ENCODE assay signal across 29 cellular contexts in the genomic region with DNA sequence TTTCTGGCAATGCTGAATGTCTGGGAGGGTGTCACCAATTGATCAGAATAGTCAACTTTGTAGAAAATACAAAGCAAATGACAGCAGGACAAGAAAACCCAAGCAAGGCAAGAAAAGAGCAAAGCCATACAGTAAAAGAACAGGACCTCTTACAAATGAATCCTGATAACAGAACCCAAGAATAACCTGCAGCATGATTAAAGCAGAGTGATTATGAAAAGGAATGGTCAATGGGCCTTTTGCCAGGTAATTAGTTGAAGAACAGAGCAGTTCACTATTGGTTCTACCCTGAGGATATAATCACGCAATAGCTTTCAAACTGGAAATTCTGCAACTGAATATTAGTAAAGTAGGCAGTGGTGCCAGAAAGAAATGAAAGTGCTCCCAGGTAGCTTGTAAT.
"Had no signal": no experiment of that assay in that cellular context is flagged by ENCODE, and none has a peak within 500 bp of the region (broad histone marks: within the 10 kb centered on the region; RNA-seq: fewer than 3 reads in every experiment).

No MANE protein-coding gene starts in this region.

- H3K4me3 Mint-ChIP-seq: activated B cell treated with CpG ODN at 0.5 μM for 24 hours; activated CD4-positive, alpha-beta T cell treated with anti-CD3 and anti-CD28 coated beads, Interleukin-2, amount 10 ng/mL, durations not matched to agents 24 days and 14 days; activated CD8-positive, alpha-beta memory T cell treated with anti-CD3 and anti-CD28 coated beads, Interleukin-2, amount 10 ng/mL, durations not matched to agents 7 days and 5 days; activated naive CD4-positive, alpha-beta T cell treated with anti-CD3 and anti-CD28 coated beads, Interleukin-2, amount 50 U/mL, for 24 hours; activated T-cell treated with anti-CD3 and anti-CD28 coated beads, Interleukin-2, amount 50 U/mL, for 24 hours; activated T-helper 1 cell treated with anti-CD3 and anti-CD28 coated beads, Interleukin-12 subunit alpha, Interleukin-12 subunit beta, Interleukin-2, Interleukin-4 antibody, amounts not matched to agents 30 ng/mL and 10 ng/mL and 1 ng/mL, durations not matched to agents 14 hours and 24 hours and 36 hours; T-cell had no signal

- H3K4me3 ChIP-seq: ascending aorta, body of pancreas, cardiac muscle cell, K562, Peyer's patch had no signal

- H3K4me1 Mint-ChIP-seq: activated B cell treated with CpG ODN at 0.5 μM for 24 hours; activated CD4-positive, alpha-beta T cell treated with anti-CD3 and anti-CD28 coated beads, Interleukin-2, amount 10 ng/mL, durations not matched to agents 24 days and 14 days; activated CD8-positive, alpha-beta memory T cell treated with anti-CD3 and anti-CD28 coated beads, Interleukin-2, amount 10 ng/mL, durations not matched to agents 7 days and 5 days; activated naive CD4-positive, alpha-beta T cell treated with anti-CD3 and anti-CD28 coated beads, Interleukin-2, amount 50 U/mL, for 24 hours; T-cell had no signal

- ATAC-seq: activated CD8-positive, alpha-beta memory T cell treated with anti-CD3 and anti-CD28 coated beads, Interleukin-2, amount 10 ng/mL, durations not matched to agents 7 days and 5 days; body of pancreas; K562; T-cell had no signal

- H3K27ac Mint-ChIP-seq: activated B cell treated with CpG ODN at 0.5 μM for 24 hours; activated CD4-positive, alpha-beta T cell treated with anti-CD3 and anti-CD28 coated beads, Interleukin-2, amount 10 ng/mL, durations not matched to agents 24 days and 14 days; activated CD8-positive, alpha-beta memory T cell treated with anti-CD3 and anti-CD28 coated beads, Interleukin-2, amount 10 ng/mL, durations not matched to agents 7 days and 5 days; activated naive CD4-positive, alpha-beta T cell treated with anti-CD3 and anti-CD28 coated beads, Interleukin-2, amount 50 U/mL, for 24 hours; activated T-cell treated with anti-CD3 and anti-CD28 coated beads, Interleukin-2, amount 50 U/mL, for 24 hours; activated T-helper 1 cell treated with anti-CD3 and anti-CD28 coated beads, Interleukin-12 subunit alpha, Interleukin-12 subunit beta, Interleukin-2, Interleukin-4 antibody, amounts not matched to agents 30 ng/mL and 10 ng/mL and 1 ng/mL, durations not matched to agents 14 hours and 24 hours and 36 hours; T-cell had no signal

- H3K9me3 Mint-ChIP-seq: activated naive CD4-positive, alpha-beta T cell treated with anti-CD3 and anti-CD28 coated beads, Interleukin-2, amount 50 U/mL, for 24 hours had no signal

- DNase-seq: activated B cell treated with CpG ODN at 0.5 μM for 24 hours; activated CD4-positive, alpha-beta T cell treated with anti-CD3 and anti-CD28 coated beads for 1 hour; activated CD4-positive, alpha-beta T cell treated with anti-CD3 and anti-CD28 coated beads, Interleukin-2, amount 10 ng/mL, durations not matched to agents 24 days and 14 days; activated CD4-positive, alpha-beta T cell treated with anti-CD3 and anti-CD28 coated beads, Interleukin-2, amount 50 U/mL, for 48 hours; activated CD8-positive, alpha-beta memory T cell treated with anti-CD3 and anti-CD28 coated beads, Interleukin-2, amount 10 ng/mL, durations not matched to agents 7 days and 5 days; activated effector memory CD4-positive, alpha-beta T cell treated with Interleukin-2 at 50 U/mL for 16 hours; activated naive CD4-positive, alpha-beta T cell; activated T-cell treated with anti-CD3 and anti-CD28 coated beads, Interleukin-2, amount 50 U/mL, for 24 hours; amniotic stem cell; body of pancreas; cerebellar nuclear complex; Karpas-422; NCI-H1048; NCI-H1694; NCI-H2029; NCI-H2107; NCI-H510A treated with DMSO at 0.1 percent for 48 hours; NCI-H774; NK-92 treated with Interleukin-12 subunit alpha and Interleukin-12 subunit beta, amount 100 ng/mL, for 24 hours; Peyer's patch; SHP77 treated with DMSO at 0.1 percent for 48 hours; T-cell; T-helper 2 cell; T1000 had no signal

- H3K36me3 Mint-ChIP-seq: activated CD8-positive, alpha-beta memory T cell treated with anti-CD3 and anti-CD28 coated beads, Interleukin-2, amount 10 ng/mL, durations not matched to agents 7 days and 5 days; activated naive CD4-positive, alpha-beta T cell treated with anti-CD3 and anti-CD28 coated beads, Interleukin-2, amount 50 U/mL, for 24 hours; T-cell had no signal

- H3K27me3 Mint-ChIP-seq: activated B cell treated with CpG ODN at 0.5 μM for 24 hours; activated CD4-positive, alpha-beta T cell treated with anti-CD3 and anti-CD28 coated beads, Interleukin-2, amount 10 ng/mL, durations not matched to agents 24 days and 14 days; activated CD8-positive, alpha-beta memory T cell treated with anti-CD3 and anti-CD28 coated beads, Interleukin-2, amount 10 ng/mL, durations not matched to agents 7 days and 5 days; activated naive CD4-positive, alpha-beta T cell treated with anti-CD3 and anti-CD28 coated beads, Interleukin-2, amount 50 U/mL, for 24 hours; activated T-cell treated with anti-CD3 and anti-CD28 coated beads, Interleukin-2, amount 50 U/mL, for 24 hours; T-cell had no signal
